15 cellular contexts compared by ENCODE assay signal in genomic region chr6:164628302-164628931, GRCh38.
DNase-seq lines count a peak whose midpoint lies in the region; ATAC-seq, FAIRE-seq and TF ChIP-seq lines count a peak whose summit lies in the region.
"Had no signal": no experiment of that assay in that cellular context is flagged by ENCODE, and none has a peak within 500 bp of the region (broad histone marks: within the 10 kb centered on the region; RNA-seq: fewer than 3 reads in every experiment).

No MANE protein-coding gene starts in this region.

- H3K27me3 Mint-ChIP-seq in GM23338 (ENCODE audit: insufficient read depth, low read depth, poor library complexity): peaks cover 2% of the 10 kb centered on the region
- no peaks in the 10 kb centered on the region for H3K27me3 Mint-ChIP-seq in activated T-helper 17 cell treated with anti-CD3 and anti-CD28 coated beads, Interleukin-2, amount 50 U/mL, for 72 hours
- H3K27me3 Mint-ChIP-seq: B cell; CD4-positive, CD25-positive, alpha-beta regulatory T cell; IgD-negative memory B cell had no signal

- ATAC-seq in GM23338 (no peak), HG03565 (IDR thresholded peaks at IDR 0.05; ENCODE audit: unreplicated experiment) (no peak)
- ATAC-seq in activated T-helper 17 cell treated with anti-CD3 and anti-CD28 coated beads, Interleukin-2, amount 50 U/mL, for 72 hours (replicated peaks): peak; percentile 56

- H3K36me3 Mint-ChIP-seq in GM23338 (ENCODE audit: low read depth): no peaks in the 10 kb centered on the region
- no peaks in the 10 kb centered on the region for H3K36me3 Mint-ChIP-seq in activated T-helper 17 cell treated with anti-CD3 and anti-CD28 coated beads, Interleukin-2, amount 50 U/mL, for 72 hours (ENCODE audit: low read depth)
- H3K36me3 Mint-ChIP-seq: CD4-positive, CD25-positive, alpha-beta regulatory T cell; IgD-negative memory B cell had no signal

- no peaks in the 10 kb centered on the region for H3K9me3 Mint-ChIP-seq in GM23338
- H3K9me3 Mint-ChIP-seq in activated T-helper 17 cell treated with anti-CD3 and anti-CD28 coated beads, Interleukin-2, amount 50 U/mL, for 72 hours: peaks cover 5% of the 10 kb centered on the region

- H3K27ac ChIP-seq in GM23338 (ENCODE audit: low read depth): no peak overlapping the region

- H4K20me1 ChIP-seq in GM23338 (replicated peaks; ENCODE audit: insufficient read depth): no peaks in the 10 kb centered on the region

- DNase-seq in GM23338 (ENCODE audit: low spot score) (peak; percentile 3), NOMO-1 treated with dmso at 0.1 percent for 144 hours (lab: John Stamatoyannopoulos, UW; ENCODE audit: unreplicated experiment) (peak; percentile 16), GM03348 (ENCODE audit: low spot score) (no peak)
- DNase-seq in stimulated activated CD4-positive, alpha-beta T cell treated with anti-CD3 and anti-CD28 coated beads, Interleukin-1b, Interleukin-23, amount 100 ng/mL, for 48 hours: no peak
- DNase-seq: H7, NCI-H1436 treated with DMSO at 0.1 percent for 48 hours, NCI-H2081, NCI-H2227 treated with DMSO at 0.1 percent for 48 hours, NCI-H524 had no signal

- no peak overlapping the region for H3K4me2 ChIP-seq in GM23338

- 0 out of 2 replicates have a peak overlapping the region, but pooled peaks have one; percentile 6 for H2AFZ ChIP-seq in GM23338

- no peak overlapping the region for H3K4me3 ChIP-seq in GM23338

- H3F3A ChIP-seq in GM23338 (replicated peaks; ENCODE audit: low read depth): no peaks in the 10 kb centered on the region

- H3K79me2 ChIP-seq in GM23338 (replicated peaks; ENCODE audit: insufficient read depth): no peaks in the 10 kb centered on the region

- H3K4me1 ChIP-seq in GM23338 (ENCODE audit: insufficient read depth): no peaks in the 10 kb centered on the region

- H3K36me3 ChIP-seq in GM23338 (ENCODE audit: insufficient read depth): no peaks in the 10 kb centered on the region

- H3K4me3 Mint-ChIP-seq in GM23338: no peak overlapping the region
- no peak overlapping the region for H3K4me3 Mint-ChIP-seq in activated T-helper 17 cell treated with anti-CD3 and anti-CD28 coated beads, Interleukin-2, amount 50 U/mL, for 72 hours
- H3K4me3 Mint-ChIP-seq: B cell; CD4-positive, CD25-positive, alpha-beta regulatory T cell; IgD-negative memory B cell had no signal

- no peaks in the 10 kb centered on the region for H3K27me3 ChIP-seq in GM23338 (ENCODE audit: insufficient read depth)

- H3K27ac Mint-ChIP-seq in GM23338: no peak overlapping the region
- H3K27ac Mint-ChIP-seq in activated T-helper 17 cell treated with anti-CD3 and anti-CD28 coated beads, Interleukin-2, amount 50 U/mL, for 72 hours: no peak overlapping the region
- H3K27ac Mint-ChIP-seq: B cell; CD4-positive, CD25-positive, alpha-beta regulatory T cell; IgD-negative memory B cell had no signal

- H3K4me1 Mint-ChIP-seq in GM23338: peaks cover 4% of the 10 kb centered on the region; the same call in 2 of the 3 replicates
- no peaks in the 10 kb centered on the region for H3K4me1 Mint-ChIP-seq in activated T-helper 17 cell treated with anti-CD3 and anti-CD28 coated beads, Interleukin-2, amount 50 U/mL, for 72 hours
- H3K4me1 Mint-ChIP-seq: B cell; CD4-positive, CD25-positive, alpha-beta regulatory T cell; IgD-negative memory B cell had no signal

- no peaks in the 10 kb centered on the region for H3K9me2 ChIP-seq in GM23338 (ENCODE audit: insufficient read depth)

- peak; percentile 99 for FAIRE-seq in A204.1 (lab: Jason Lieb, UNC)

- no peak for TF ChIP-seq CTCF in GM23338 (conservative IDR thresholded peaks at IDR 0.05; ENCODE audit: low read depth in 2 of 2)

TF ChIP-seq in GM23338, 12 proteins besides CTCF, POLR2A, EP300 and RAD21 (continues in another document):
- no peak for TF ChIP-seq REST (IDR thresholded peaks at IDR 0.05; ENCODE audit: unreplicated experiment)
- no peak for TF ChIP-seq ETS1 (IDR thresholded peaks at IDR 0.05)
- TF ChIP-seq POLR2AphosphoS5 (IDR thresholded peaks at IDR 0.05; ENCODE audit: low read depth): no peak
- no peak for TF ChIP-seq STAT1 (IDR thresholded peaks at IDR 0.05; ENCODE audit: unreplicated experiment)
- TF ChIP-seq JUNB (IDR thresholded peaks at IDR 0.05; ENCODE audit: unreplicated experiment): no peak
- no peak for TF ChIP-seq NANOG (IDR thresholded peaks at IDR 0.05; ENCODE audit: borderline replicate concordance)
- no peak for TF ChIP-seq EZH2 (IDR thresholded peaks at IDR 0.05; ENCODE audit: low read depth, unreplicated experiment)
- no peak for TF ChIP-seq ZNF331 (CRISPR knock-in tag; IDR thresholded peaks at IDR 0.05; ENCODE audit: low read depth)
- TF ChIP-seq CREB1 (CRISPR knock-in tag; IDR thresholded peaks at IDR 0.05; ENCODE audit: low read depth): no peak

Comparison
In these comparisons a context has a peak if more than half of its experiments do, and no peak if none do; other contexts are left out.
1. DNase-seq: peak in GM23338 (single experiment) and NOMO-1 treated with dmso at 0.1 percent for 144 hours (single experiment); none in GM03348 (single experiment) and stimulated activated CD4-positive, alpha-beta T cell treated with anti-CD3 and anti-CD28 coated beads, Interleukin-1b, Interleukin-23, amount 100 ng/mL, for 48 hours (single experiment).